ENCODE assay signal across 1 cellular context in genomic region chr17:45170280-45170975, GRCh38.
TF ChIP-seq lines count a peak whose summit lies in the region.

No MANE protein-coding gene starts in this region.

TF ChIP-seq in HepG2, 621 proteins besides CTCF, POLR2A, EP300 and RAD21:
- TF ChIP-seq GLMP (CRISPR knock-in tag; IDR thresholded peaks at IDR 0.05; ENCODE audit: borderline replicate concordance) = no peak
- no peak for TF ChIP-seq HCFC1 (IDR thresholded peaks at IDR 0.05; ENCODE audit: low read depth, low read length)
- TF ChIP-seq ZNF629 (CRISPR knock-in tag; conservative IDR thresholded peaks at IDR 0.05) = no peak
- TF ChIP-seq HOXA9 (CRISPR knock-in tag; IDR thresholded peaks at IDR 0.05; ENCODE audit: borderline replicate concordance) = peak; percentile 22; the same call in 1 of the 2 replicates
- TF ChIP-seq ZNF33B (CRISPR knock-in tag; IDR thresholded peaks at IDR 0.05) = no peak
- TF ChIP-seq ZNF720 (CRISPR knock-in tag; IDR thresholded peaks at IDR 0.05) = no peak
- TF ChIP-seq POGK (CRISPR knock-in tag; conservative IDR thresholded peaks at IDR 0.05) = no peak
- TF ChIP-seq POGZ (CRISPR knock-in tag; IDR thresholded peaks at IDR 0.05) = 0 out of 2 replicates have a peak, but pooled peaks have one; percentile 12
- TF ChIP-seq ZNF678 (CRISPR knock-in tag; IDR thresholded peaks at IDR 0.05) = no peak
- no peak for TF ChIP-seq ZNF383 (CRISPR knock-in tag; IDR thresholded peaks at IDR 0.05; ENCODE audit: borderline replicate concordance)
- no peak for TF ChIP-seq ZNF205 (CRISPR knock-in tag; IDR thresholded peaks at IDR 0.05)
- TF ChIP-seq YEATS2 (CRISPR knock-in tag; IDR thresholded peaks at IDR 0.05; ENCODE audit: borderline replicate concordance) = 0 out of 2 replicates have a peak, but pooled peaks have one; percentile 9
- 0 out of 2 replicates have a peak, but pooled peaks have one; percentile 20 for TF ChIP-seq GPN1 (CRISPR knock-in tag; IDR thresholded peaks at IDR 0.05; ENCODE audit: borderline replicate concordance)
- TF ChIP-seq ELF1 (CRISPR knock-in tag; IDR thresholded peaks at IDR 0.05) = no peak
- TF ChIP-seq ZNF768 (CRISPR knock-in tag; IDR thresholded peaks at IDR 0.05) = 0 out of 2 replicates have a peak, but pooled peaks have one; percentile 10
- no peak for TF ChIP-seq HNF4G (IDR thresholded peaks at IDR 0.05; ENCODE audit: borderline replicate concordance, low read depth, low read length)
- TF ChIP-seq HNF4G (CRISPR knock-in tag; IDR thresholded peaks at IDR 0.05; ENCODE audit: borderline replicate concordance, low read depth) = no peak
- 0 out of 2 replicates have a peak, but pooled peaks have one; percentile 15 for TF ChIP-seq POLR2AphosphoS5 (IDR thresholded peaks at IDR 0.05; ENCODE audit: low read depth, low read length)
- TF ChIP-seq ZNF614 (CRISPR knock-in tag; IDR thresholded peaks at IDR 0.05; ENCODE audit: borderline replicate concordance) = no peak
- TF ChIP-seq ZNF564 (CRISPR knock-in tag; IDR thresholded peaks at IDR 0.05) = no peak
- no peak for TF ChIP-seq CCAR2 (optimal IDR thresholded peaks at IDR 0.05; ENCODE audit: low read depth, low read length)
- TF ChIP-seq ZNF607 (CRISPR knock-in tag; IDR thresholded peaks at IDR 0.05; ENCODE audit: borderline replicate concordance) = no peak
- 0 out of 2 replicates have a peak, but pooled peaks have one; percentile 18 for TF ChIP-seq ZC3H4 (CRISPR knock-in tag; IDR thresholded peaks at IDR 0.05; ENCODE audit: borderline replicate concordance)
- TF ChIP-seq ZNF496 (CRISPR knock-in tag; IDR thresholded peaks at IDR 0.05; ENCODE audit: insufficient replicate concordance) = no peak
- TF ChIP-seq PAF1 (CRISPR knock-in tag; IDR thresholded peaks at IDR 0.05) = no peak
- no peak for TF ChIP-seq U2AF1 (optimal IDR thresholded peaks at IDR 0.05; ENCODE audit: low read depth, low read length)
- no peak for TF ChIP-seq ZNF761 (CRISPR knock-in tag; conservative IDR thresholded peaks at IDR 0.05)
- no peak for TF ChIP-seq POLR2G (IDR thresholded peaks at IDR 0.05; ENCODE audit: low read depth, low read length)
- no peak for TF ChIP-seq AFF4 (CRISPR knock-in tag; IDR thresholded peaks at IDR 0.05)
- TF ChIP-seq ZNF18 (CRISPR knock-in tag; IDR thresholded peaks at IDR 0.05; ENCODE audit: insufficient replicate concordance) = no peak
- TF ChIP-seq ZNF550 (CRISPR knock-in tag; IDR thresholded peaks at IDR 0.05; ENCODE audit: borderline replicate concordance) = 0 out of 2 replicates have a peak, but pooled peaks have one; percentile 3
- TF ChIP-seq KDM1A (CRISPR knock-in tag; IDR thresholded peaks at IDR 0.05) = no peak
